Comparison of ENCODE assay signal across 8 cellular contexts in genomic region chr7:139095194-139095659, GRCh38. TPM values are rescaled to one million over a fixed set of nuclear protein-coding genes. Genes with fewer than 3 reads are reported as not detected.
DNase-seq lines count a peak whose midpoint lies in the region; ATAC-seq and TF ChIP-seq lines count a peak whose summit lies in the region.

No MANE protein-coding gene starts in this region.

- peak; percentile 43 for TF ChIP-seq POLR2A in GM19193 (IDR thresholded peaks at IDR 0.05; ENCODE audit: extremely low read depth, insufficient read depth, insufficient read length)

- peak overlapping the region; percentile 37 for H3K9ac ChIP-seq in SU-DHL-6 (ENCODE audit: low read length)

- peak; percentile 79 for DNase-seq in osteoblast (ENCODE audit: insufficient read length, low spot score, missing footprints)
- DNase-seq in DMS114 treated with DMSO at 0.1 percent for 48 hours (lab: John Stamatoyannopoulos, UW; ENCODE audit: unreplicated experiment) = no peak
- DNase-seq in MG63 = no peak
- no peak for DNase-seq in NCI-H524 treated with DMSO at 0.1 percent for 48 hours (lab: John Stamatoyannopoulos, UW)

- peak overlapping the region; percentile 60 for H3K4me2 ChIP-seq in SU-DHL-6 (ENCODE audit: low read depth, low read length, poor library complexity, severe bottlenecking)
- peak overlapping the region; percentile 84 for H3K4me2 ChIP-seq in osteoblast (ENCODE audit: insufficient read depth, low read length)

- peaks cover 14% of the 10 kb centered on the region for H3F3A ChIP-seq in SU-DHL-6 (ENCODE audit: insufficient read depth)

- H3K9me2 ChIP-seq in SU-DHL-6 (replicated peaks; ENCODE audit: insufficient read depth, low read length) = no peaks in the 10 kb centered on the region

- H3K4me3 Mint-ChIP-seq in activated naive CD4-positive, alpha-beta T cell treated with anti-CD3 and anti-CD28 coated beads, Interleukin-2, amount 50 U/mL, for 24 hours = peak overlapping the region; percentile 84

- H3K4me1 ChIP-seq in osteoblast (ENCODE audit: insufficient read depth, low read length) = peaks cover 25% of the 10 kb centered on the region

- H3K4me1 Mint-ChIP-seq in activated naive CD4-positive, alpha-beta T cell treated with anti-CD3 and anti-CD28 coated beads, Interleukin-2, amount 50 U/mL, for 24 hours = peaks cover 96% of the 10 kb centered on the region

- H3K4me3 ChIP-seq in SU-DHL-6 (ENCODE audit: insufficient read depth, low read length, poor library complexity, severe bottlenecking) (peak overlapping the region; percentile 5), osteoblast (ENCODE audit: insufficient read depth, low read length) (peak overlapping the region; percentile 48), MG63 (no peak overlapping the region)

- no peaks in the 10 kb centered on the region for H3K9me3 Mint-ChIP-seq in activated naive CD4-positive, alpha-beta T cell treated with anti-CD3 and anti-CD28 coated beads, Interleukin-2, amount 50 U/mL, for 24 hours

- peak overlapping the region; percentile 68 for H3K27ac ChIP-seq in SU-DHL-6 (ENCODE audit: low read depth, low read length)
- H3K27ac ChIP-seq in osteoblast (ENCODE audit: low read depth, low read length) = peak overlapping the region; percentile 11

- no peaks in the 10 kb centered on the region for H3K27me3 ChIP-seq in SU-DHL-6 (ENCODE audit: low read length)
- no peaks in the 10 kb centered on the region for H3K27me3 ChIP-seq in osteoblast (ENCODE audit: insufficient read depth, low read length)
- no peaks in the 10 kb centered on the region for H3K27me3 ChIP-seq in MG63

- H3K9me3 ChIP-seq in SU-DHL-6 (ENCODE audit: insufficient read depth, low read length) (no peaks in the 10 kb centered on the region), osteoblast (ENCODE audit: low read depth, low read length) (no peaks in the 10 kb centered on the region), MG63 (no peaks in the 10 kb centered on the region)

- H3K36me3 ChIP-seq in SU-DHL-6 (ENCODE audit: low read length) (no peaks in the 10 kb centered on the region), osteoblast (ENCODE audit: insufficient read depth, low read length) (peaks cover 3% of the 10 kb centered on the region), MG63 (peaks cover 2% of the 10 kb centered on the region)

- H2AFZ ChIP-seq in SU-DHL-6 (ENCODE audit: low read depth, low read length, severe bottlenecking) (peak overlapping the region; percentile 3), osteoblast (ENCODE audit: low read length) (peak overlapping the region; percentile 79)

- peaks cover 17% of the 10 kb centered on the region for H3K36me3 Mint-ChIP-seq in activated naive CD4-positive, alpha-beta T cell treated with anti-CD3 and anti-CD28 coated beads, Interleukin-2, amount 50 U/mL, for 24 hours

- H3K27ac Mint-ChIP-seq in activated naive CD4-positive, alpha-beta T cell treated with anti-CD3 and anti-CD28 coated beads, Interleukin-2, amount 50 U/mL, for 24 hours = peak overlapping the region; percentile 87

- H4K20me1 ChIP-seq in SU-DHL-6 (ENCODE audit: low read depth, low read length) (no peaks in the 10 kb centered on the region), osteoblast (ENCODE audit: insufficient read depth, low read length) (peaks cover 6% of the 10 kb centered on the region)

- TF ChIP-seq CTCF in SU-DHL-6 (IDR thresholded peaks at IDR 0.05; ENCODE audit: insufficient read depth, low read length, poor library complexity, severe bottlenecking) = no peak
- TF ChIP-seq CTCF in osteoblast (IDR thresholded peaks at IDR 0.05; ENCODE audit: extremely low read depth, low read depth, low read length) = no peak

- no peaks in the 10 kb centered on the region for H3K27me3 Mint-ChIP-seq in activated naive CD4-positive, alpha-beta T cell treated with anti-CD3 and anti-CD28 coated beads, Interleukin-2, amount 50 U/mL, for 24 hours

- H3K79me2 ChIP-seq in SU-DHL-6 (ENCODE audit: insufficient read depth, low read length) (peaks cover 62% of the 10 kb centered on the region), osteoblast (ENCODE audit: insufficient read depth, low read length) (peaks cover 75% of the 10 kb centered on the region)

- ATAC-seq in HG03097 (IDR thresholded peaks at IDR 0.05; ENCODE audit: low FRiP score, unreplicated experiment) = peak; percentile 95

RNA-seq across cellular contexts. Expression of gene ZC3HAV1, which starts 14.3 kb away (rescaled TPM):
- 42.4 and 44.5 TPM in 2 replicates for total RNA-seq in osteoblast
- 23.0 and 23.4 TPM in 2 replicates for total RNA-seq in MG63 (2014; rRNA removed; shearing (Covaris generic); ENCODE audit: low replicate concordance)

RNA-seq across cellular contexts. Expression of gene ZC3HAV1L, which starts 59.4 kb away (rescaled TPM):
- total RNA-seq in osteoblast = 17.1 and 17.4 TPM in 2 replicates
- total RNA-seq in MG63 (2014; rRNA removed; shearing (Covaris generic); ENCODE audit: low replicate concordance) = 3.5 and 4.3 TPM in 2 replicates
